ENCODE assay signal across 18 cellular contexts in genomic region chr4:166622425-166622977, GRCh38.
A peak's percentile ranks its signal among the peaks of the same experiment; 100 is the strongest.
DNase-seq lines count a peak whose midpoint lies in the region; ATAC-seq and TF ChIP-seq lines count a peak whose summit lies in the region.
"Had no signal": no experiment of that assay in that cellular context is flagged by ENCODE, and none has a peak within 500 bp of the region (broad histone marks: within the 10 kb centered on the region; RNA-seq: fewer than 3 reads in every experiment).

No MANE protein-coding gene starts in this region.

- dilution Hi-C loops in mammary epithelial cell (cut with HindIII; ENCODE audit: low sequenced_read_pairs) = no loop called here

- H3K9me3 Mint-ChIP-seq in MCF 10A (ENCODE audit: unreplicated experiment) = no peaks in the 10 kb centered on the region
- peaks cover 16% of the 10 kb centered on the region for H3K9me3 Mint-ChIP-seq in activated CD4-positive, alpha-beta memory T cell treated with anti-CD3 and anti-CD28 coated beads for 36 hours

- DNase-seq in MCF 10A (ENCODE audit: unreplicated experiment) (peak; percentile 2), mammary epithelial cell (no peak), RWPE2 (ENCODE audit: low spot score) (no peak), ecto neural progenitor cell (ENCODE audit: low spot score) (no peak), RWPE1 (ENCODE audit: low spot score) (no peak), dorsolateral prefrontal cortex (no peak)
- DNase-seq in activated CD4-positive, alpha-beta memory T cell treated with anti-CD3 and anti-CD28 coated beads for 36 hours = no peak
- DNase-seq: activated effector memory CD4-positive, alpha-beta T cell treated with anti-CD3 and anti-CD28 coated beads, Interleukin-2, amount 50 U/mL, for 16 hours; amniotic stem cell; cerebellar nuclear complex; kidney glomerular epithelial cell; mesendoderm; NCI-H1436; SHP77 treated with DMSO at 0.1 percent for 48 hours had no signal

- BruUV-seq in MCF 10A (replicated peaks; lab: Mats Ljungman, UMichigan) (no TSS peak), mammary epithelial cell (replicated peaks; lab: Mats Ljungman, UMichigan) (no TSS peak)

- no peak overlapping the region for H2AFZ ChIP-seq in mammary epithelial cell (ENCODE audit: low read depth, low read length)

- no peaks in the 10 kb centered on the region for H3K36me3 ChIP-seq in mammary epithelial cell (ENCODE audit: insufficient read depth, low read length)
- H3K36me3 ChIP-seq in RWPE2 (ENCODE audit: low read depth) = no peaks in the 10 kb centered on the region

- in situ Hi-C loops in mammary epithelial cell (cut with MboI; ENCODE audit: low sequenced_read_pairs in 2 of 2) = no loop called here

- no peaks in the 10 kb centered on the region for H3K27me3 Mint-ChIP-seq in MCF 10A (ENCODE audit: insufficient read depth, unreplicated experiment)
- no peaks in the 10 kb centered on the region for H3K27me3 Mint-ChIP-seq in activated CD4-positive, alpha-beta memory T cell treated with anti-CD3 and anti-CD28 coated beads for 36 hours

- CTCF ChIA-PET in MCF 10A (lab: Yijun Ruan, JAX) = no interaction called here
- CTCF ChIA-PET in mammary epithelial cell (lab: Charles Lee; ENCODE audit: low non-redundant PET) = no interaction called here
- CTCF ChIA-PET in RWPE1 (lab: Yijun Ruan, JAX) = no interaction called here
- CTCF ChIA-PET in activated CD4-positive, alpha-beta memory T cell treated with anti-CD3 and anti-CD28 coated beads for 36 hours (lab: Charles Lee) = no interaction called here

- H3K9me3 ChIP-seq in mammary epithelial cell (replicated peaks; ENCODE audit: insufficient read depth, low read length) = no peaks in the 10 kb centered on the region
- no peaks in the 10 kb centered on the region for H3K9me3 ChIP-seq in RWPE2 (ENCODE audit: severe bottlenecking)

- no peaks in the 10 kb centered on the region for H3K79me2 ChIP-seq in mammary epithelial cell (ENCODE audit: insufficient read depth, low read length)

- no peak overlapping the region for H3K4me3 ChIP-seq in mammary epithelial cell (replicated peaks in 1 of 3; ENCODE audit: insufficient read depth in 1 of 3, low read depth in 2 of 3, low read length in 3 of 3)
- no peak overlapping the region for H3K4me3 ChIP-seq in RWPE2 (ENCODE audit: severe bottlenecking)
- no peak overlapping the region for H3K4me3 ChIP-seq in dorsolateral prefrontal cortex

- WGBS in mammary epithelial cell (ENCODE audit: low coverage, missing lambda C conversion rate) = 49% methylated on average over 6 of the region's 6 CpGs

- no peaks in the 10 kb centered on the region for H3K4me1 Mint-ChIP-seq in MCF 10A (ENCODE audit: insufficient read depth, unreplicated experiment)
- no peaks in the 10 kb centered on the region for H3K4me1 Mint-ChIP-seq in activated CD4-positive, alpha-beta memory T cell treated with anti-CD3 and anti-CD28 coated beads for 36 hours (ENCODE audit: low read depth)

- no peaks in the 10 kb centered on the region for H3K36me3 Mint-ChIP-seq in MCF 10A (ENCODE audit: insufficient read depth, unreplicated experiment)
- H3K36me3 Mint-ChIP-seq in activated CD4-positive, alpha-beta memory T cell treated with anti-CD3 and anti-CD28 coated beads for 36 hours = no peaks in the 10 kb centered on the region

- H3K4me2 ChIP-seq in mammary epithelial cell (ENCODE audit: insufficient read depth, low read depth, low read length) = no peak overlapping the region

- no peak overlapping the region for H3K9ac ChIP-seq in mammary epithelial cell (ENCODE audit: insufficient read depth, low read length)

- intact Hi-C loops in MCF 10A (cut with micrococcal nuclease) (no loop called here), mammary epithelial cell (cut with micrococcal nuclease) (no loop called here), dorsolateral prefrontal cortex (cut with DNase I) (no loop called here)
- intact Hi-C loops in activated CD4-positive, alpha-beta memory T cell treated with anti-CD3 and anti-CD28 coated beads for 36 hours (cut with micrococcal nuclease) = no loop called here

- H3K27ac ChIP-seq in mammary epithelial cell (ENCODE audit: insufficient read depth, low read depth, low read length) (no peak overlapping the region), RWPE2 (ENCODE audit: poor library complexity, severe bottlenecking) (no peak overlapping the region), RWPE1 (no peak overlapping the region), dorsolateral prefrontal cortex (no peak overlapping the region)
- H3K27ac ChIP-seq: 22Rv1, C4-2B had no signal

- no peak overlapping the region for H3K4me3 Mint-ChIP-seq in MCF 10A (ENCODE audit: unreplicated experiment)
- no peak overlapping the region for H3K4me3 Mint-ChIP-seq in activated CD4-positive, alpha-beta memory T cell treated with anti-CD3 and anti-CD28 coated beads for 36 hours

- H4K20me1 ChIP-seq in mammary epithelial cell (ENCODE audit: insufficient read depth, low read length) = no peaks in the 10 kb centered on the region

- POLR2A ChIA-PET in MCF 10A (lab: Yijun Ruan, JAX) (no interaction called here), RWPE1 (lab: Yijun Ruan, JAX; ENCODE audit: low non-redundant PET) (no interaction called here)
- POLR2A ChIA-PET in activated CD4-positive, alpha-beta memory T cell treated with anti-CD3 and anti-CD28 coated beads for 36 hours (lab: Charles Lee) = no interaction called here

- TF ChIP-seq CTCF in MCF 10A (IDR thresholded peaks at IDR 0.05; ENCODE audit: unreplicated experiment) = no peak
- TF ChIP-seq CTCF in mammary epithelial cell (conservative IDR thresholded peaks at IDR 0.05 in 1 of 2, IDR thresholded peaks at IDR 0.05 in 1 of 2; ENCODE audit: extremely low read depth in 1 of 2, insufficient read depth in 1 of 2, low read depth in 1 of 2, low read length in 2 of 2) = no peak
- TF ChIP-seq CTCF in RWPE2 (IDR thresholded peaks at IDR 0.05; ENCODE audit: poor library complexity, severe bottlenecking) = no peak
- no peak for TF ChIP-seq CTCF in RWPE1 (conservative IDR thresholded peaks at IDR 0.05; ENCODE audit: low read depth)
- no peak for TF ChIP-seq CTCF in dorsolateral prefrontal cortex (IDR thresholded peaks at IDR 0.05 in 54 of 56, conservative IDR thresholded peaks at IDR 0.05 in 2 of 56; ENCODE audit: low read depth in 1 of 56, partially characterized antibody in 56 of 56)

- H3K4me1 ChIP-seq in mammary epithelial cell (ENCODE audit: insufficient read depth, low read length) = no peaks in the 10 kb centered on the region
- H3K4me1 ChIP-seq in RWPE2 (ENCODE audit: insufficient read depth, poor library complexity, severe bottlenecking) = no peaks in the 10 kb centered on the region

- H3K27me3 ChIP-seq in mammary epithelial cell (ENCODE audit: insufficient read depth, low read length) (peaks cover 5% of the 10 kb centered on the region), RWPE2 (ENCODE audit: insufficient read depth, poor library complexity, severe bottlenecking) (no peaks in the 10 kb centered on the region), dorsolateral prefrontal cortex (no peaks in the 10 kb centered on the region)

- H3K27ac Mint-ChIP-seq in MCF 10A (ENCODE audit: low read depth, unreplicated experiment) = no peak overlapping the region
- H3K27ac Mint-ChIP-seq in activated CD4-positive, alpha-beta memory T cell treated with anti-CD3 and anti-CD28 coated beads for 36 hours = no peak overlapping the region

- ATAC-seq in HG02885 (IDR thresholded peaks at IDR 0.05; ENCODE audit: poor library complexity, unreplicated experiment) = peak; percentile 63
- ATAC-seq in RWPE2 (ENCODE audit: low read depth) = peak; percentile 61
- ATAC-seq: activated CD4-positive, CD25-positive, alpha-beta regulatory T cell treated with anti-CD3 and anti-CD28 coated beads, Interleukin-2, amount 50 U/mL, for 24 hours had no signal
